In genomic region chr9:91185193-91185886, GRCh38 we compare ENCODE assay signal across 19 cellular contexts.
DNase-seq lines count a peak whose midpoint lies in the region; ATAC-seq and TF ChIP-seq lines count a peak whose summit lies in the region.
"Had no signal": no experiment of that assay in that cellular context is flagged by ENCODE, and none has a peak within 500 bp of the region (broad histone marks: within the 10 kb centered on the region; RNA-seq: fewer than 3 reads in every experiment).

No MANE protein-coding gene starts in this region.

- TF ChIP-seq CTCF in heart left ventricle (IDR thresholded peaks at IDR 0.05) = no peak
- TF ChIP-seq CTCF in liver (IDR thresholded peaks at IDR 0.05; ENCODE audit: low read depth, low read length, missing input control) = no peak
- no peak for TF ChIP-seq CTCF in vagina (IDR thresholded peaks at IDR 0.05)

- intact Hi-C loops in cardiac septum (cut with DNase I) (no loop called here), heart left ventricle (cut with DNase I) (loop anchor here in 1 of 10 donors (10.0 kb wide), 1 partner anchor 61 kb away; no protein-coding TSS in a partner anchor), vagina (cut with DNase I) (no loop called here)

- H3K36me3 ChIP-seq in heart left ventricle = no peaks in the 10 kb centered on the region
- no peaks in the 10 kb centered on the region for H3K36me3 ChIP-seq in liver (ENCODE audit: control insufficient read depth in 4 of 4, insufficient read depth in 3 of 4, low read depth in 1 of 4, low read length in 3 of 4)
- no peaks in the 10 kb centered on the region for H3K36me3 ChIP-seq in vagina
- H3K36me3 ChIP-seq: BLaER1 had no signal

- H3K4me1 ChIP-seq in heart left ventricle (peaks cover 0 to 21% (median 11%) of the 10 kb centered on the region in 12 donors), liver (ENCODE audit: control insufficient read depth in 4 of 4, insufficient read depth in 4 of 4, low read length in 3 of 4) (no peaks in the 10 kb centered on the region), vagina (peaks cover 16% of the 10 kb centered on the region)

- no peak overlapping the region for H3K9ac ChIP-seq in liver (ENCODE audit: low read depth in 1 of 2, low read length in 2 of 2)
- H3K9ac ChIP-seq: BLaER1 had no signal

- 90 to 96% (median 93%) methylated on average over 10 of the region's 10 CpGs for WGBS in heart left ventricle, 4 donors
- WGBS in liver = 72% methylated on average over 10 of the region's 10 CpGs

- no peak for ATAC-seq in heart left ventricle
- ATAC-seq: Panc1 had no signal

- TF ChIP-seq RAD21 in liver (IDR thresholded peaks at IDR 0.05) = peak in 1 of 2 donors; percentile 26

- no peak overlapping the region for H3K4me3 ChIP-seq in heart left ventricle
- H3K4me3 ChIP-seq in liver (ENCODE audit: low read depth in 1 of 3, low read length in 3 of 3) = no peak overlapping the region
- H3K4me3 ChIP-seq in vagina = no peak overlapping the region
- H3K4me3 ChIP-seq: BLaER1 had no signal

- peak; percentile 26 for DNase-seq in DMS 273 (lab: John Stamatoyannopoulos, UW; ENCODE audit: unreplicated experiment)
- DNase-seq in DMS 273 treated with DMSO at 0.1 percent for 48 hours (lab: John Stamatoyannopoulos, UW) = no peak
- DNase-seq in cardiac septum (ENCODE audit: low spot score) = peak; percentile 58
- no peak for DNase-seq in heart left ventricle
- peak; percentile 58 to 84 for DNase-seq in vagina (ENCODE audit: extremely low spot score in 2 of 2)
- DNase-seq in NCI-H1092 (lab: John Stamatoyannopoulos, UW) = no peak
- DNase-seq in D341Med (ENCODE audit: low spot score) = no peak
- DNase-seq: CD8-positive, alpha-beta memory T cell; EL; HFFc6; KBM-7; NCI-H1417; NCI-H2029; NCI-H510A treated with DMSO at 0.1 percent for 48 hours had no signal

- H3K27me3 ChIP-seq in heart left ventricle (no peaks in the 10 kb centered on the region), liver (ENCODE audit: control insufficient read depth in 4 of 4, insufficient read depth in 4 of 4, low read length in 3 of 4) (no peaks in the 10 kb centered on the region), vagina (no peaks in the 10 kb centered on the region)
- H3K27me3 ChIP-seq: BLaER1 had no signal

- peaks cover 0 to 4% (median 0%) of the 10 kb centered on the region in 12 donors for H3K9me3 ChIP-seq in heart left ventricle
- no peaks in the 10 kb centered on the region for H3K9me3 ChIP-seq in liver (ENCODE audit: control insufficient read depth in 4 of 4, low read length in 3 of 4)
- H3K9me3 ChIP-seq in vagina = no peaks in the 10 kb centered on the region
- H3K9me3 ChIP-seq: BLaER1 had no signal

- H3K27ac ChIP-seq in heart left ventricle (no peak overlapping the region), liver (ENCODE audit: low read depth in 1 of 2, low read length in 2 of 2) (no peak overlapping the region), vagina (no peak overlapping the region)
- H3K27ac ChIP-seq: 22Rv1, BLaER1, HL-60 had no signal

- TF ChIP-seq POLR2A in heart left ventricle (IDR thresholded peaks at IDR 0.05) (no peak), vagina (IDR thresholded peaks at IDR 0.05) (no peak)

TF ChIP-seq in liver, 16 proteins besides CTCF, POLR2A, EP300 and RAD21:
- TF ChIP-seq, protein P1, sequence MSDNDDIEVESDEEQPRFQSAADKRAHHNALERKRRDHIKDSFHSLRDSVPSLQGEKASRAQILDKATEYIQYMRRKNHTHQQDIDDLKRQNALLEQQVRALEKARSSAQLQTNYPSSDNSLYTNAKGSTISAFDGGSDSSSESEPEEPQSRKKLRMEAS (IDR thresholded peaks at IDR 0.05) = no peak
- TF ChIP-seq HNF4G (IDR thresholded peaks at IDR 0.05) = no peak
- peak; percentile 48 to 64 for TF ChIP-seq HNF4A (conservative IDR thresholded peaks at IDR 0.05)
- no peak for TF ChIP-seq FOXA1 (IDR thresholded peaks at IDR 0.05)
- no peak for TF ChIP-seq YY1 (IDR thresholded peaks at IDR 0.05)
- peak; percentile 16 to 18 for TF ChIP-seq RXRA (IDR thresholded peaks at IDR 0.05)
- no peak for TF ChIP-seq ATF3 (IDR thresholded peaks at IDR 0.05)
- TF ChIP-seq EGR1 (IDR thresholded peaks at IDR 0.05; ENCODE audit: low read depth in 2 of 2) = no peak
TF ChIP-seq in liver: peak in this region for 2.

Comparison
In these comparisons a context has a peak if more than half of its experiments do, and no peak if none do; other contexts are left out.
1. DNase-seq: peak in DMS 273 (single experiment), cardiac septum (single experiment) and vagina (2 of 2); none in DMS 273 treated with DMSO at 0.1 percent for 48 hours (single experiment), heart left ventricle (0 of 5), NCI-H1092 (single experiment) and D341Med (single experiment).